20 cellular contexts compared by ENCODE assay signal in the genomic region with DNA sequence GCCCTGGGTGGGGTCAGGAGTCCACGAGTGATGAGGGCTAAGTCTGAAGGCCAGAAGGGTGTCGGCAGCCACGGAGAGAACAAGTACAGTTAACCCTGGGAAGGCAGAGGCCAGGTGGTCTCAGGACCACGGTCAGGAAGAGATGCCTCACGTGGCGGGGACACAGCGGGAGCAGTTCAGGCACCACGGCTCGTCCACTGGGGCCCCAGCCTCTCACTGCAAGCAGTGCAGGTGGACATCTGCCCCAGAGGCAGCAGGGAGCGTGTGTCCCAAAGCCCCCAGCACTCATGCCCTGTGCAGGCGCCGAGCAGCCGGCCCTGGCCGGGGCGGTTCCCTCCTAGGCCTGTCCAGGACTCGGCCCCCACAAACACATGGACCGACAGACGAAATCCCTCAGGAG. TPM values are rescaled to one million over a fixed set of nuclear protein-coding genes. Genes with fewer than 3 reads are reported as not detected.
"Had no signal": no experiment of that assay in that cellular context is flagged by ENCODE, and none has a peak within 500 bp of the region (broad histone marks: within the 10 kb centered on the region; RNA-seq: fewer than 3 reads in every experiment).

No MANE protein-coding gene starts in this region.

- H3K27me3 Mint-ChIP-seq: activated CD4-positive, alpha-beta T cell treated with anti-CD3 and anti-CD28 coated beads for 36 hours; activated CD8-positive, alpha-beta T cell treated with anti-CD3 and anti-CD28 coated beads for 36 hours; activated naive CD8-positive, alpha-beta T cell treated with anti-CD3 and anti-CD28 coated beads, Interleukin-2, amount 50 U/mL, for 24 hours; central memory CD8-positive, alpha-beta T cell had no signal

- H3K36me3 ChIP-seq: brain microvascular endothelial cell had no signal

- H3K27ac ChIP-seq: brain microvascular endothelial cell, coronary artery, parathyroid adenoma, SJCRH30, vagina had no signal

- H3K27ac Mint-ChIP-seq: activated CD8-positive, alpha-beta T cell treated with anti-CD3 and anti-CD28 coated beads for 36 hours; activated naive CD8-positive, alpha-beta T cell treated with anti-CD3 and anti-CD28 coated beads, Interleukin-2, amount 50 U/mL, for 24 hours; activated T-helper 1 cell treated with anti-CD3 and anti-CD28 coated beads, Interleukin-12 subunit alpha, Interleukin-12 subunit beta, Interleukin-2, Interleukin-4 antibody, amounts not matched to agents 30 ng/mL and 10 ng/mL and 1 ng/mL, durations not matched to agents 14 hours and 24 hours and 36 hours had no signal

- H3K27me3 ChIP-seq: brain microvascular endothelial cell, sigmoid colon, SJCRH30, spleen, tibial nerve, vagina had no signal

- H3K9me3 Mint-ChIP-seq: activated naive CD8-positive, alpha-beta T cell treated with anti-CD3 and anti-CD28 coated beads, Interleukin-2, amount 50 U/mL, for 24 hours; central memory CD8-positive, alpha-beta T cell had no signal

- H3K9me3 ChIP-seq: sigmoid colon, tibial nerve, vagina had no signal

- H3K4me3 Mint-ChIP-seq: activated CD4-positive, alpha-beta T cell treated with anti-CD3 and anti-CD28 coated beads for 36 hours; activated CD8-positive, alpha-beta T cell treated with anti-CD3 and anti-CD28 coated beads for 36 hours; activated naive CD8-positive, alpha-beta T cell treated with anti-CD3 and anti-CD28 coated beads, Interleukin-2, amount 50 U/mL, for 24 hours; activated T-helper 1 cell treated with anti-CD3 and anti-CD28 coated beads, Interleukin-12 subunit alpha, Interleukin-12 subunit beta, Interleukin-2, Interleukin-4 antibody, amounts not matched to agents 30 ng/mL and 10 ng/mL and 1 ng/mL, durations not matched to agents 14 hours and 24 hours and 36 hours; central memory CD8-positive, alpha-beta T cell had no signal

- H3K4me1 ChIP-seq: SJCRH30 had no signal

- H3K4me3 ChIP-seq: coronary artery, sigmoid colon, SJCRH30, spleen, tibial nerve, vagina had no signal

- DNase-seq: activated CD4-positive, alpha-beta T cell treated with anti-CD3 and anti-CD28 coated beads for 36 hours; activated CD8-positive, alpha-beta T cell treated with anti-CD3 and anti-CD28 coated beads for 36 hours; activated naive CD8-positive, alpha-beta T cell treated with anti-CD3 and anti-CD28 coated beads, Interleukin-2, amount 50 U/mL, for 24 hours; brain microvascular endothelial cell; erythroblast; foreskin melanocyte; glutamatergic neuron; hippocampal formation; mammary epithelial cell; SJCRH30; stimulated activated naive CD8-positive, alpha-beta T cell treated with anti-CD3 and anti-CD28 coated beads, Interleukin-15, Interleukin-2, amounts not matched to agents 100 U/mL and 50 U/mL, for 24 hours; substantia nigra had no signal

RNA-seq across cellular contexts. Expression of a gene that starts 15.5 kb away (rescaled TPM):
- polyA plus RNA-seq: mammary epithelial cell had no signal
